In genomic region chr1:84771895-84772294, GRCh38 we compare ENCODE assay signal across 15 cellular contexts.
DNase-seq lines count a peak whose midpoint lies in the region; ATAC-seq and TF ChIP-seq lines count a peak whose summit lies in the region.
"Had no signal": no experiment of that assay in that cellular context is flagged by ENCODE, and none has a peak within 500 bp of the region (broad histone marks: within the 10 kb centered on the region; RNA-seq: fewer than 3 reads in every experiment).

No MANE protein-coding gene starts in this region.

- POLR2A ChIA-PET in activated CD4-positive, alpha-beta T cell treated with anti-CD3 and anti-CD28 coated beads for 36 hours (lab: Charles Lee), result no interaction called here

- DNase-seq in activated CD4-positive, alpha-beta T cell treated with anti-CD3 and anti-CD28 coated beads for 36 hours, result no peak
- no peak for DNase-seq in activated CD4-positive, alpha-beta T cell treated with anti-CD3 and anti-CD28 coated beads, Interleukin-2, amount 50 U/mL, for 1 hour
- no peak for DNase-seq in brain microvascular endothelial cell
- no peak for DNase-seq in stimulated activated CD4-positive, alpha-beta T cell treated with anti-CD3 and anti-CD28 coated beads, Interleukin-4, amount 100 ng/mL, for 1 hour
- no peak for DNase-seq in mucosa of descending colon
- DNase-seq: cortex of kidney had no signal

- peaks cover 2% of the 10 kb centered on the region for H3K27me3 Mint-ChIP-seq in activated CD4-positive, alpha-beta T cell treated with anti-CD3 and anti-CD28 coated beads for 36 hours
- H3K27me3 Mint-ChIP-seq: activated naive CD4-positive, alpha-beta T cell treated with anti-CD3 and anti-CD28 coated beads, Interleukin-2, amount 50 U/mL, for 24 hours had no signal

- no peak overlapping the region for H3K27ac Mint-ChIP-seq in activated CD4-positive, alpha-beta T cell treated with anti-CD3 and anti-CD28 coated beads for 36 hours
- H3K27ac Mint-ChIP-seq: activated CD4-positive, alpha-beta memory T cell treated with anti-CD3 and anti-CD28 coated beads, Interleukin-2, amount 10 ng/mL, durations not matched to agents 7 days and 5 days; activated naive CD4-positive, alpha-beta T cell treated with anti-CD3 and anti-CD28 coated beads, Interleukin-2, amount 50 U/mL, for 24 hours had no signal

- no peaks in the 10 kb centered on the region for H3K9me3 ChIP-seq in mucosa of descending colon
- H3K9me3 ChIP-seq: gastrocnemius medialis, Peyer's patch had no signal

- H3K4me3 ChIP-seq in brain microvascular endothelial cell (ENCODE audit: low read depth, low read length), result no peak overlapping the region
- H3K4me3 ChIP-seq in mucosa of descending colon, result no peak overlapping the region
- H3K4me3 ChIP-seq: gastrocnemius medialis, Peyer's patch had no signal

- H3K27me3 ChIP-seq in brain microvascular endothelial cell (replicated peaks), result peaks cover 14% of the 10 kb centered on the region
- H3K27me3 ChIP-seq: Peyer's patch had no signal

- ATAC-seq in activated CD4-positive, alpha-beta T cell treated with anti-CD3 and anti-CD28 coated beads for 36 hours, result peak; percentile 55
- ATAC-seq in GM19463 (IDR thresholded peaks at IDR 0.05; ENCODE audit: unreplicated experiment) (peak; percentile 12), HG03159 (IDR thresholded peaks at IDR 0.05; ENCODE audit: unreplicated experiment) (peak; percentile 22), GM18505 (IDR thresholded peaks at IDR 0.05; ENCODE audit: unreplicated experiment) (no peak), mucosa of descending colon (no peak)

- no peak for TF ChIP-seq POLR2A in GM18505 (IDR thresholded peaks at IDR 0.05; ENCODE audit: borderline replicate concordance, extremely low read depth, insufficient read depth, insufficient read length)

- no peak overlapping the region for H3K4me3 Mint-ChIP-seq in activated CD4-positive, alpha-beta T cell treated with anti-CD3 and anti-CD28 coated beads for 36 hours
- H3K4me3 Mint-ChIP-seq: activated CD4-positive, alpha-beta memory T cell treated with anti-CD3 and anti-CD28 coated beads, Interleukin-2, amount 10 ng/mL, durations not matched to agents 7 days and 5 days; activated naive CD4-positive, alpha-beta T cell treated with anti-CD3 and anti-CD28 coated beads, Interleukin-2, amount 50 U/mL, for 24 hours; CD4-positive, alpha-beta memory T cell had no signal

- TF ChIP-seq CTCF in brain microvascular endothelial cell (IDR thresholded peaks at IDR 0.05; ENCODE audit: low read depth, low read length, missing control alignments) (peak; percentile 38), mucosa of descending colon (IDR thresholded peaks at IDR 0.05) (no peak)

- in situ Hi-C loops in brain microvascular endothelial cell (cut with HindIII; ENCODE audit: low pct_ligation_motif_present, low sequenced_read_pairs), result loop anchor here (10.0 to 25.0 kb wide), 3 partner anchors 163 to 635 kb away; partner anchors contain the start of gene PRKACB

- H3K9me3 Mint-ChIP-seq in activated CD4-positive, alpha-beta T cell treated with anti-CD3 and anti-CD28 coated beads for 36 hours (ENCODE audit: low read depth), result no peaks in the 10 kb centered on the region
- H3K9me3 Mint-ChIP-seq: activated CD4-positive, alpha-beta memory T cell treated with anti-CD3 and anti-CD28 coated beads, Interleukin-2, amount 10 ng/mL, durations not matched to agents 7 days and 5 days; activated naive CD4-positive, alpha-beta T cell treated with anti-CD3 and anti-CD28 coated beads, Interleukin-2, amount 50 U/mL, for 24 hours had no signal

- H3K4me1 ChIP-seq in mucosa of descending colon (ENCODE audit: low read depth), result peaks cover 3% of the 10 kb centered on the region
- H3K4me1 ChIP-seq: gastrocnemius medialis, Peyer's patch had no signal

- intact Hi-C loops in activated CD4-positive, alpha-beta T cell treated with anti-CD3 and anti-CD28 coated beads for 36 hours (cut with DNase I, micrococcal nuclease), result loop anchor here (1.0 to 5.0 kb wide), 8 partner anchors 165 to 867 kb away; partner anchors contain the start of gene PRKACB (in 1 of the 2)
- intact Hi-C loops in mucosa of descending colon (cut with DNase I, micrococcal nuclease), result loop anchor here in 1 of 2 donors (10.0 kb wide), 1 partner anchor 317 kb away; no protein-coding TSS in a partner anchor

- no peak overlapping the region for H3K27ac ChIP-seq in brain microvascular endothelial cell
- H3K27ac ChIP-seq: gastrocnemius medialis, KMS-11, Peyer's patch had no signal

- no peaks in the 10 kb centered on the region for H3K4me1 Mint-ChIP-seq in activated CD4-positive, alpha-beta T cell treated with anti-CD3 and anti-CD28 coated beads for 36 hours
- H3K4me1 Mint-ChIP-seq: activated CD4-positive, alpha-beta memory T cell treated with anti-CD3 and anti-CD28 coated beads, Interleukin-2, amount 10 ng/mL, durations not matched to agents 7 days and 5 days; activated naive CD4-positive, alpha-beta T cell treated with anti-CD3 and anti-CD28 coated beads, Interleukin-2, amount 50 U/mL, for 24 hours had no signal

- no peaks in the 10 kb centered on the region for H3K36me3 Mint-ChIP-seq in activated CD4-positive, alpha-beta T cell treated with anti-CD3 and anti-CD28 coated beads for 36 hours (ENCODE audit: low read depth)
- H3K36me3 Mint-ChIP-seq: activated naive CD4-positive, alpha-beta T cell treated with anti-CD3 and anti-CD28 coated beads, Interleukin-2, amount 50 U/mL, for 24 hours; CD4-positive, alpha-beta memory T cell had no signal

- H3K36me3 ChIP-seq in brain microvascular endothelial cell (replicated peaks) (no peaks in the 10 kb centered on the region), mucosa of descending colon (ENCODE audit: low read depth) (no peaks in the 10 kb centered on the region)
- H3K36me3 ChIP-seq: gastrocnemius medialis, Peyer's patch had no signal

- CTCF ChIA-PET in activated CD4-positive, alpha-beta T cell treated with anti-CD3 and anti-CD28 coated beads for 36 hours (lab: Charles Lee), result interaction anchor here (0.7 to 3.7 kb wide), 35 partner anchors 9 to 862 kb away, joined by 3 to 18 read pairs (median 4); partner anchors contain the start of gene PRKACB

Comparison
In these comparisons a context has a peak if more than half of its experiments do, and no peak if none do; other contexts are left out.
1. ATAC-seq: peak in activated CD4-positive, alpha-beta T cell treated with anti-CD3 and anti-CD28 coated beads for 36 hours (single experiment), GM19463 (single experiment) and HG03159 (single experiment); none in GM18505 (single experiment) and mucosa of descending colon (single experiment).